ENCODE assay signal across 14 cellular contexts in genomic region chr1:31780632-31781031, GRCh38. TPM values are rescaled to one million over a fixed set of nuclear protein-coding genes. Genes with fewer than 3 reads are reported as not detected.
"Had no signal": no experiment of that assay in that cellular context is flagged by ENCODE, and none has a peak within 500 bp of the region (broad histone marks: within the 10 kb centered on the region; RNA-seq: fewer than 3 reads in every experiment).

No MANE protein-coding gene starts in this region.

- H3K4me1 ChIP-seq: tibial artery had no signal

- FAIRE-seq: bronchial epithelial cell, urothelium cell line had no signal

- H3K36me3 ChIP-seq: ascending aorta, gastroesophageal sphincter, tibial artery had no signal

- H3K27me3 ChIP-seq: ascending aorta had no signal

- H3K27ac ChIP-seq: ascending aorta, gastroesophageal sphincter, tibial artery had no signal

- ATAC-seq: gastroesophageal sphincter; stimulated activated memory B cell treated with anti-CD40 and anti-IgM and Interleukin-4, amounts not matched to agents 10 μg/mL and 1 μg/mL and 100 μg/mL, for 72 hours had no signal

- H3K4me3 ChIP-seq: ascending aorta, gastroesophageal sphincter, tibial artery had no signal

- DNase-seq: activated B cell treated with CpG ODN at 0.5 μM for 24 hours; activated CD4-positive, alpha-beta T cell treated with anti-CD3 and anti-CD28 coated beads, Interleukin-2, amount 10 ng/mL, durations not matched to agents 24 days and 14 days; activated CD8-positive, alpha-beta memory T cell treated with anti-CD3 and anti-CD28 coated beads for 24 hours; activated naive CD4-positive, alpha-beta T cell treated with Interleukin-2 at 50 U/mL for 16 hours; islet precursor cell; naive B cell; stimulated activated CD4-positive, alpha-beta T cell treated with anti-CD3 and anti-CD28 coated beads, Interleukin-2, amount 100 ng/mL, for 48 hours; tibial artery had no signal

- H3K9me3 ChIP-seq: ascending aorta, gastroesophageal sphincter, tibial artery had no signal

RNA-seq across cellular contexts. Expression of gene SPOCD1, which starts 35.2 kb away (rescaled TPM):
- total RNA-seq: activated B cell treated with CpG ODN at 0.5 μM for 24 hours; activated CD4-positive, alpha-beta T cell treated with anti-CD3 and anti-CD28 coated beads, Interleukin-2, amount 10 ng/mL, durations not matched to agents 24 days and 14 days; T-helper 1 cell treated with Interleukin-12 subunit alpha and Interleukin-12 subunit beta and Interleukin-4 antibody, amounts not matched to agents 30 ng/mL and 1 ng/mL, for 36 hours had no signal
